Comparison of ENCODE assay signal across 8 cellular contexts in the genomic region with DNA sequence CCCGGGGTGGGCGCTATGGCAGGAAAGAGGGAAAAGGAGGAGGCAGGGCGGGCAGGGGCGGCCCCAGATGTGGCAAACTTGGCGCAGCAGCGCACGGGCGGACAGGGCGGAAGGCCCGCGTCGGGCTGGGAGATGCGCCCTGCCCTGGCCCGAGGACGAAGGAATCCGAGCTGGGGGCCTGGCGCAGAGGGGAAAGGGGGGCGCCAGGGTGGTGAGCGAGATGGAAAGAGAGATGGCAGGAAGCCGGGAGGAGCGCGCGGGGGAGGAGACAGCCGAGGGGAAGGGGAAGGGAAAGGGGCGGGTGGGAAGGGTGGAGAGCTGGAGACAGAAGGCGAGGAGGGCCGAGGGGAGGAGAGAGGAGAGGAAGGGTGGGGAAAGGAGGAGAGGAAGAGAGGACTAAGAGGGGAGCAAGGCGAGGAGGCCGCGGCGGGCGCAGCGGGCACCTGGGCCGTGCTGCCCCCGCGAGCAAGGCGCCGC. TPM values are rescaled to one million over a fixed set of nuclear protein-coding genes. Genes with fewer than 3 reads are reported as not detected.
DNase-seq lines count a peak whose midpoint lies in the region; TF ChIP-seq lines count a peak whose summit lies in the region.

A gene (plus strand): TSS at position 380 of the 477 bp plus-strand sequence. CDS start 147 bp downstream, outside the sequence.

- H3K27me3 Mint-ChIP-seq in brain: peaks cover 13% of the 10 kb centered on the region

- H3K9ac ChIP-seq in GM23248 (peak within 1 kb of the TSS; percentile 97), skeletal muscle tissue (ENCODE audit: low read depth in 1 of 3, low read length in 3 of 3) (peak within 1 kb of the TSS; percentile 60 to 83 (median 75))

- H3K4me1 Mint-ChIP-seq in brain: peaks cover 65% of the 10 kb centered on the region

- H3K4me2 ChIP-seq in GM23248 (ENCODE audit: unreplicated experiment): peak within 1 kb of the TSS; percentile 93

- peaks cover 31% of the 10 kb centered on the region for H3K4me1 ChIP-seq in GM23248 (ENCODE audit: insufficient read depth)
- peaks cover 15 to 27% (median 22%) of the 10 kb centered on the region in 3 donors for H3K4me1 ChIP-seq in skeletal muscle tissue (ENCODE audit: control insufficient read depth in 3 of 3, insufficient read depth in 3 of 3, low read length in 3 of 3)

- TF ChIP-seq CTCF in C4-2B (conservative IDR thresholded peaks at IDR 0.05) (no peak), brain (conservative IDR thresholded peaks at IDR 0.05) (no peak)

- H3K36me3 ChIP-seq in GM23248 (ENCODE audit: low read depth): peaks cover 8% of the 10 kb centered on the region; the same call in 1 of the 2 replicates
- H3K36me3 ChIP-seq in skeletal muscle tissue (ENCODE audit: control insufficient read depth in 3 of 3, insufficient read depth in 3 of 3, low read length in 3 of 3): peaks cover 0 to 2% (median 0%) of the 10 kb centered on the region in 3 donors

- H3K4me3 ChIP-seq in GM23248 (peak within 1 kb of the TSS; percentile 73), iPS-18c (ENCODE audit: insufficient read depth, low read depth, low read length) (peak within 1 kb of the TSS; percentile 86), skeletal muscle tissue (ENCODE audit: low read length in 3 of 3) (peak within 1 kb of the TSS; percentile 72 to 83 (median 82))

- H3K9me3 ChIP-seq in GM23248 (ENCODE audit: low read depth): no peaks in the 10 kb centered on the region
- H3K9me3 ChIP-seq in iPS-18c (ENCODE audit: control insufficient read depth, insufficient read depth, low read length): no peaks in the 10 kb centered on the region
- no peaks in the 10 kb centered on the region for H3K9me3 ChIP-seq in skeletal muscle tissue (ENCODE audit: control insufficient read depth in 3 of 3, low read length in 3 of 3)

- H3K79me2 ChIP-seq in GM23248 (ENCODE audit: insufficient read depth): peaks cover 37% of the 10 kb centered on the region

- peaks cover 7% of the 10 kb centered on the region for H3K36me3 Mint-ChIP-seq in brain

- peaks cover 0 to 3% (median 0%) of the 10 kb centered on the region in 5 experiments for H3K9me3 Mint-ChIP-seq in brain

- peak within 1 kb of the TSS; percentile 56 for H2AFZ ChIP-seq in GM23248

- in situ Hi-C loops in GM23248 (cut with MboI): no loop called here

- peaks cover 4% of the 10 kb centered on the region for H3F3A ChIP-seq in GM23248 (ENCODE audit: insufficient read depth)

- H3K27ac ChIP-seq in C4-2B (peak within 1 kb of the TSS; percentile 78), GM23248 (peak within 1 kb of the TSS; percentile 95), skeletal muscle tissue (ENCODE audit: low read depth, low read length) (peak within 1 kb of the TSS; percentile 68)

- DNase-seq in GM23248 (peak; percentile 79), NOMO-1 treated with dmso at 0.1 percent for 144 hours (lab: John Stamatoyannopoulos, UW; ENCODE audit: unreplicated experiment) (peak; percentile 50), NCI-H187 (lab: John Stamatoyannopoulos, UW) (no peak), NCI-H345 (lab: John Stamatoyannopoulos, UW) (no peak)

- H3K27me3 ChIP-seq in GM23248 (replicated peaks; ENCODE audit: insufficient read depth): no peaks in the 10 kb centered on the region
- H3K27me3 ChIP-seq in skeletal muscle tissue (ENCODE audit: control insufficient read depth in 3 of 3, insufficient read depth in 3 of 3, low read length in 3 of 3): peaks cover 0 to 13% (median 0%) of the 10 kb centered on the region in 3 donors

- no peaks in the 10 kb centered on the region for H3K9me2 ChIP-seq in GM23248 (ENCODE audit: insufficient read depth)

- 2% methylated on average over 14 to 33 of the region's 38 CpGs for WGBS in GM23248 (ENCODE audit: low coverage in 1 of 2, low lambda C conversion rate in 2 of 2, missing lambda C conversion rate in 2 of 2), 2 experiments

- peak within 1 kb of the TSS; percentile 94 to 100 (median 99) for H3K4me3 Mint-ChIP-seq in brain

- no peaks in the 10 kb centered on the region for H4K20me1 ChIP-seq in GM23248 (ENCODE audit: insufficient read depth)

- H3K27ac Mint-ChIP-seq in brain: peak within 1 kb of the TSS; percentile 97 to 100 (median 99)

RNA-seq across cellular contexts. Expression of the gene that starts here (rescaled TPM):
- total RNA-seq in GM23248 (2014; rRNA removed; shearing (Covaris generic)): 64.8 and 66.3 TPM in 2 replicates
- polyA plus RNA-seq in GM23248 (2016; fragmentation: Nextera tagmentation; extraction: Ambion mirVana) (27.6 and 29.4 TPM in 2 replicates), brain (ENCODE audit: insufficient read depth, low read depth, low replicate concordance) (5.8 TPM)
- 17.2 TPM for total RNA-seq in skeletal muscle tissue

Comparison
In these comparisons a context has a peak if more than half of its experiments do, and no peak if none do; other contexts are left out.
1. DNase-seq: peak in GM23248 (single experiment) and NOMO-1 treated with dmso at 0.1 percent for 144 hours (single experiment); none in NCI-H187 (0 of 2) and NCI-H345 (single experiment).
2. Peak in every context shown above with its lines, with median percentiles within 50 percentile points of each other: H3K27ac ChIP-seq and H3K4me3 ChIP-seq.